Comparison of ENCODE assay signal across 18 cellular contexts in genomic region chr1:216758182-216758581, GRCh38. TPM values are rescaled to one million over a fixed set of nuclear protein-coding genes. Genes with fewer than 3 reads are reported as not detected.
A peak's percentile ranks its signal among the peaks of the same experiment; 100 is the strongest.
DNase-seq lines count a peak whose midpoint lies in the region; ATAC-seq and TF ChIP-seq lines count a peak whose summit lies in the region.
"Had no signal": no experiment of that assay in that cellular context is flagged by ENCODE, and none has a peak within 500 bp of the region (broad histone marks: within the 10 kb centered on the region; RNA-seq: fewer than 3 reads in every experiment).

No MANE protein-coding gene starts in this region.

- ATAC-seq in Right ventricle myocardium superior (ENCODE audit: poor library complexity) (peak; percentile 68), left ventricle myocardium superior (peak; percentile 83), HG02571 (IDR thresholded peaks at IDR 0.05; ENCODE audit: unreplicated experiment) (no peak)

- intact Hi-C loops in Right ventricle myocardium superior (cut with DNase I) = no loop called here
- intact Hi-C loops in left ventricle myocardium superior (cut with micrococcal nuclease) = no loop called here
- intact Hi-C loops in stomach (cut with DNase I; ENCODE audit: low total_unique reads) = no loop called here

- no peak overlapping the region for H3K4me3 ChIP-seq in right atrium auricular region
- no peak overlapping the region for H3K4me3 ChIP-seq in stomach
- H3K4me3 ChIP-seq: PC-9 had no signal

- 21 to 42% (median 39%) methylated on average over 9 of the region's 9 CpGs for WGBS in stomach, 5 donors

- H3K9me3 ChIP-seq in right atrium auricular region (no peaks in the 10 kb centered on the region), stomach (no peaks in the 10 kb centered on the region)

- no peak for TF ChIP-seq POLR2A in stomach (IDR thresholded peaks at IDR 0.05)

- H3K36me3 ChIP-seq in right atrium auricular region (no peaks in the 10 kb centered on the region), stomach (no peaks in the 10 kb centered on the region)

- H3K4me1 ChIP-seq in right atrium auricular region = peaks cover 0 to 8% of the 10 kb centered on the region in 2 donors
- peaks cover 0 to 9% (median 0%) of the 10 kb centered on the region in 4 donors for H3K4me1 ChIP-seq in stomach

- no peak for TF ChIP-seq CTCF in right atrium auricular region (IDR thresholded peaks at IDR 0.05)
- TF ChIP-seq CTCF in stomach (IDR thresholded peaks at IDR 0.05) = no peak

- H3K27me3 ChIP-seq in right atrium auricular region (no peaks in the 10 kb centered on the region), stomach (no peaks in the 10 kb centered on the region)

- no peak for TF ChIP-seq EP300 in stomach (IDR thresholded peaks at IDR 0.05)

- H3K27ac ChIP-seq in right atrium auricular region (peak overlapping the region in 1 of 2 donors; percentile 30), stomach (peak overlapping the region in 2 of 5 donors; percentile 15 to 39)
- H3K27ac ChIP-seq: PC-9 had no signal

- DNase-seq in Right ventricle myocardium superior (no peak), right atrium auricular region (ENCODE audit: low spot score) (no peak), SK-N-DZ (ENCODE audit: low spot score) (peak; percentile 64), left ventricle myocardium superior (no peak), stomach (peak; percentile 42), C1 segment of cervical spinal cord (lab: John Stamatoyannopoulos, UW) (no peak), COLO829 (ENCODE audit: low spot score) (no peak)
- DNase-seq: CD4-positive, CD25-positive, alpha-beta regulatory T cell; COR-L47; DND-41; GOT3; NCI-H1105; NCI-H1694 treated with DMSO at 0.1 percent for 48 hours; NCI-H2081 treated with DMSO at 0.1 percent for 48 hours; PC-9; RPMI8226 had no signal

RNA-seq across cellular contexts. Expression of gene ESRRG, which starts 35.0 kb away (rescaled TPM):
- total RNA-seq in Right ventricle myocardium superior = 45.5 TPM
- total RNA-seq in right atrium auricular region = 10 to 100 TPM; 14.3 to 38.5 TPM
- 1.3 and 1.9 TPM in 2 replicates for polyA plus RNA-seq in SK-N-DZ (2014; cell fraction: cytosol; rRNA removed)
- polyA plus RNA-seq in SK-N-DZ (2014; cell fraction: nucleus; rRNA removed) = 0.52 and 1.2 TPM in 2 replicates
- total RNA-seq in left ventricle myocardium superior = 51.5 TPM
- total RNA-seq in stomach = 100 to 1,000 TPM in 2 of 5 donors, 10 to 100 TPM in 2, under 1 TPM in 1; 0.29 to 247 (median 59.3) TPM
- 10 to 100 TPM in 2 of 3 donors, 1 to 10 TPM in 1; 4.3 to 24.0 (median 22.1) TPM for polyA plus RNA-seq in stomach
- total RNA-seq: B cell; CD4-positive, CD25-positive, alpha-beta regulatory T cell; PC-9 had no signal
- polyA plus RNA-seq: CD4-positive, CD25-positive, alpha-beta regulatory T cell had no signal

Comparison
In these comparisons a context has a peak if more than half of its experiments do, and no peak if none do; other contexts are left out.
1. DNase-seq: peak in SK-N-DZ (single experiment) and stomach (single experiment); none in Right ventricle myocardium superior (single experiment), right atrium auricular region (single experiment), left ventricle myocardium superior (single experiment), C1 segment of cervical spinal cord (0 of 14) and COLO829 (single experiment).